In the genomic region with DNA sequence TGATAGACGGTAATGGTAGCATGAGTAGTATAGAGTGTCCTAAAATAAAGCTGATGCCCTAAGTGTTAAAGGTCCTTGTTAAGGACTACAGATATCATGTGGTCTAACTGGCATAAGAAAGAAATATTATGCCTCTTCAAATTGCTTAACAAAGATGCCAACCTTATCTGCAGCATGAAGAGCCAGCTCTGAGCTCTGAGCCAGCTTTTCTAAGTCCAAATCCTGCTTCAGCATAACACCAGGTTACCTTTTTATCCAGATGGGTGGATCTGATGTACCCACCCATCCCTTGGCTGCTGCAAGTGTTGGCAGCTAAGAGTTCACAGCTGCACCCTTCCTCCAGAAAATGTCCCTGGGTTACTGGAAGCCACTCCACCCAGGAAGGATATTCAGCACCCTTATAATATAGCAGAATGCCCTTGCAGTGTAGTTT, we compare ENCODE assay signal across 30 cellular contexts.
"Had no signal": no experiment of that assay in that cellular context is flagged by ENCODE, and none has a peak within 500 bp of the region (broad histone marks: within the 10 kb centered on the region; RNA-seq: fewer than 3 reads in every experiment).

No MANE protein-coding gene starts in this region.

- H3K27me3 ChIP-seq: brain microvascular endothelial cell, esophagus muscularis mucosa, foreskin keratinocyte, gastrocnemius medialis had no signal

- H3K9me3 ChIP-seq: esophagus muscularis mucosa, gastrocnemius medialis had no signal

- H3K27ac ChIP-seq: brain microvascular endothelial cell, esophagus muscularis mucosa, foreskin keratinocyte, gastrocnemius medialis had no signal

- ATAC-seq: activated CD4-positive, alpha-beta T cell treated with anti-CD3 and anti-CD28 coated beads for 36 hours; activated T-helper 17 cell treated with anti-CD3 and anti-CD28 coated beads, Interleukin-2, amount 50 U/mL, for 72 hours; effector memory CD8-positive, alpha-beta T cell; foreskin keratinocyte; gastrocnemius medialis had no signal

- H3K4me1 ChIP-seq: esophagus muscularis mucosa, foreskin keratinocyte had no signal

- H3K4me3 ChIP-seq: esophagus muscularis mucosa, gastrocnemius medialis had no signal

- DNase-seq: activated CD4-positive, alpha-beta memory T cell treated with anti-CD3 and anti-CD28 coated beads for 36 hours; activated CD4-positive, alpha-beta T cell treated with anti-CD3 and anti-CD28 coated beads for 36 hours; activated CD4-positive, alpha-beta T cell treated with anti-CD3 and anti-CD28 coated beads, Interleukin-2, amount 10 ng/mL, durations not matched to agents 24 days and 14 days; activated CD4-positive, CD25-positive, alpha-beta regulatory T cell; activated CD4-positive, CD25-positive, alpha-beta regulatory T cell treated with anti-CD3 and anti-CD28 coated beads, Interleukin-2, amount 50 U/mL, for 72 hours; activated CD8-positive, alpha-beta memory T cell treated with anti-CD3 and anti-CD28 coated beads, Interleukin-2, amount 50 U/mL, for 48 hours; activated effector memory CD4-positive, alpha-beta T cell treated with Interleukin-2 at 50 U/mL for 16 hours; activated gamma-delta T cell treated with Interleukin-2 at 50 U/mL for 16 hours; activated naive CD4-positive, alpha-beta T cell treated with anti-CD3 and anti-CD28 coated beads, Interleukin-2, amount 50 U/mL, for 16 hours; activated naive CD4-positive, alpha-beta T cell treated with Interleukin-2 at 50 U/mL for 16 hours; activated T-cell treated with anti-CD3 and anti-CD28 coated beads for 4 hours; activated T-cell treated with anti-CD3 and anti-CD28 coated beads, Interleukin-2, amount 50 U/mL, for 24 hours; amniotic stem cell; anterior cingulate cortex; brain microvascular endothelial cell; caudate nucleus; cortex of kidney; dermis blood vessel endothelial cell; effector CD4-positive, alpha-beta T cell; effector memory CD8-positive, alpha-beta T cell; erythroblast; foreskin keratinocyte; gastrocnemius medialis; glutamatergic neuron; T-helper 2 cell had no signal

- FAIRE-seq: astrocyte, bronchial epithelial cell, colon had no signal
